15 cellular contexts compared by ENCODE assay signal in the genomic region with DNA sequence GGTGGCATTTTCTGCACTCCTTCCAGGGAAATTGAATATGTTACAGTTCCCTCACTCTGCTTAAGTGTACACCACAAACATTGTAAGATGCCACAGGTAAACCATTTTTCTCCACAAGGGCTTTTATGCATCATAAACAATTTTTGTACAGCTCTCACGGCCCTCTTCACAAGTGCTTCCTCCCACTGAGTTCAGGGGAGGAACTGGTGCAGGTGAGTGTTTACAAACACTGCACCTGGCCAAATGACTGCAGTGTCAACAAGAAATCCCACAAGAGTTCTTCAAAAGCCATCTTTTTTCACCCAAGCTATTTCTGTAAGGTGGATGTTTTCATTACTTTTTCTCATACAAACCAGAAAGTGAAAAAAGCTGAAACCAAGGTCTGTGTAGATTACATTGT.
DNase-seq lines count a peak whose midpoint lies in the region; ATAC-seq and TF ChIP-seq lines count a peak whose summit lies in the region.
"Had no signal": no experiment of that assay in that cellular context is flagged by ENCODE, and none has a peak within 500 bp of the region (broad histone marks: within the 10 kb centered on the region; RNA-seq: fewer than 3 reads in every experiment).

No MANE protein-coding gene starts in this region.

- DNase-seq in DMS79 treated with DMSO at 0.1 percent for 48 hours (lab: John Stamatoyannopoulos, UW) (peak; percentile 11), NCI-H1105 treated with DMSO at 0.1 percent for 48 hours (lab: John Stamatoyannopoulos, UW) (peak; percentile 57), NCI-H510A treated with DMSO at 0.1 percent for 48 hours (lab: John Stamatoyannopoulos, UW) (peak; percentile 80), glutamatergic neuron (no peak), midbrain (lab: John Stamatoyannopoulos, UW) (no peak)
- DNase-seq in T-helper 2 cell treated with Interferon-gamma antibody and Interleukin-4, amounts not matched to agents 5 μg/mL and 100 μg/mL, for 36 hours (ENCODE audit: low spot score): no peak
- DNase-seq: BE2C, GDM1, KBM-7, NCI-H1092 treated with DMSO at 0.1 percent for 48 hours, NCI-H2081 treated with DMSO at 0.1 percent for 48 hours, NCI-H524 treated with DMSO at 0.1 percent for 48 hours had no signal

- H3K4me1 Mint-ChIP-seq in glutamatergic neuron (ENCODE audit: low read depth, unreplicated experiment): no peaks in the 10 kb centered on the region
- H3K4me1 Mint-ChIP-seq in T-helper 2 cell treated with Interferon-gamma antibody and Interleukin-4, amounts not matched to agents 5 μg/mL and 100 μg/mL, for 36 hours (ENCODE audit: low read depth): no peaks in the 10 kb centered on the region

- TF ChIP-seq CTCF in glutamatergic neuron (IDR thresholded peaks at IDR 0.05; ENCODE audit: partially characterized antibody, unreplicated experiment): no peak

- no peak overlapping the region for H3K4me3 Mint-ChIP-seq in glutamatergic neuron (ENCODE audit: unreplicated experiment)
- H3K4me3 Mint-ChIP-seq in T-helper 2 cell treated with Interferon-gamma antibody and Interleukin-4, amounts not matched to agents 5 μg/mL and 100 μg/mL, for 36 hours: no peak overlapping the region

- no peak for ATAC-seq in HG02884 (IDR thresholded peaks at IDR 0.05; ENCODE audit: unreplicated experiment)
- ATAC-seq: Panc1, SK-N-SH treated with all-trans-retinoic acid at 6 μM for 48 hours had no signal

- H3K27me3 Mint-ChIP-seq in glutamatergic neuron (ENCODE audit: unreplicated experiment): no peaks in the 10 kb centered on the region
- no peaks in the 10 kb centered on the region for H3K27me3 Mint-ChIP-seq in T-helper 2 cell treated with Interferon-gamma antibody and Interleukin-4, amounts not matched to agents 5 μg/mL and 100 μg/mL, for 36 hours (ENCODE audit: low read depth)

- peaks cover 9% of the 10 kb centered on the region for H3K36me3 Mint-ChIP-seq in glutamatergic neuron (ENCODE audit: unreplicated experiment)
- H3K36me3 Mint-ChIP-seq in T-helper 2 cell treated with Interferon-gamma antibody and Interleukin-4, amounts not matched to agents 5 μg/mL and 100 μg/mL, for 36 hours (ENCODE audit: low read depth): no peaks in the 10 kb centered on the region

- peak overlapping the region; percentile 6 for H3K27ac Mint-ChIP-seq in glutamatergic neuron (ENCODE audit: unreplicated experiment)
- no peak overlapping the region for H3K27ac Mint-ChIP-seq in T-helper 2 cell treated with Interferon-gamma antibody and Interleukin-4, amounts not matched to agents 5 μg/mL and 100 μg/mL, for 36 hours

- peaks cover 1% of the 10 kb centered on the region for H3K9me3 Mint-ChIP-seq in glutamatergic neuron (ENCODE audit: unreplicated experiment)
- H3K9me3 Mint-ChIP-seq in T-helper 2 cell treated with Interferon-gamma antibody and Interleukin-4, amounts not matched to agents 5 μg/mL and 100 μg/mL, for 36 hours: peaks cover 13% of the 10 kb centered on the region

Comparison
In these comparisons a context has a peak if more than half of its experiments do, and no peak if none do; other contexts are left out.
1. DNase-seq: peak in DMS79 treated with DMSO at 0.1 percent for 48 hours (single experiment), NCI-H1105 treated with DMSO at 0.1 percent for 48 hours (single experiment) and NCI-H510A treated with DMSO at 0.1 percent for 48 hours (single experiment); none in glutamatergic neuron (single experiment), midbrain (single experiment) and T-helper 2 cell treated with Interferon-gamma antibody and Interleukin-4, amounts not matched to agents 5 μg/mL and 100 μg/mL, for 36 hours (single experiment).